9 cellular contexts compared by ENCODE assay signal in the genomic region with DNA sequence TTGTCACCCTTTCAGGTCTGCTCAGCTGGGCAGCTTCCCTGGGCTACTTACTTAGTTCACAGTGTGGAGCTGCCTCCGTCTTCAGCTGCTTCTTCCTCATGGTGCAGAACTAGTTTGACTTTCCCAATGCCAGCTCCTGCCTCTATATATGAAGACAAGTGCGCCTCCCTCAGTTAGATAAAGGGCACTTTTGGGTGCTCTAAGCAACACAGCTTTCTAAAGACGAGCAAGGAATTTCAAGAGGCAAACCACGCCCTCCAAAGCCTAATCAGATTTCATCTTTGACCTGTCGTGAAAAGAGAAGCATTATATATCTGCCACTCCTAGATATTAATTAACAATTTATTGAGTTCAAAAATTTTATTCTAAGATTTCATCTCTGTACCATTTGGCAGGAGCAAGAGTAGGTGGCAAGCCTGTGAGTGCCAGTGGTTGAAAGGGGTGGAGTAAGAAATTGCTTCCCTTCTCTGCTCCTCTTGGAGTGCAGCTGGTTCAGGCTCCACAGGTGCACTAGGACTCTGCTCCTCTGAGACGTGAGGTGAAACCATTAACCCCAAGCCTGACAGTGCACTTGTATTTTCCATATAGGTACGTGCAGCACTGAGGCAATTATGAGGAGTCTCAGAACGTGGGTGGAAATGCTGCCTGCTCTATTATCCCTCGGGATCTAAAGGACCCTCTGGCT. TPM values are rescaled to one million over a fixed set of nuclear protein-coding genes. Genes with fewer than 3 reads are reported as not detected.
DNase-seq lines count a peak whose midpoint lies in the region; ATAC-seq, FAIRE-seq and TF ChIP-seq lines count a peak whose summit lies in the region.
"Had no signal": no experiment of that assay in that cellular context is flagged by ENCODE, and none has a peak within 500 bp of the region (broad histone marks: within the 10 kb centered on the region; RNA-seq: fewer than 3 reads in every experiment).

No MANE protein-coding gene starts in this region.

- H3K27ac Mint-ChIP-seq in activated CD4-positive, alpha-beta T cell treated with anti-CD3 and anti-CD28 coated beads, Interleukin-2, amount 10 ng/mL, durations not matched to agents 7 days and 5 days, result no peak overlapping the region

- H3K4me3 ChIP-seq in AG09309 (ENCODE audit: control insufficient read depth, low read depth, low read length), result no peak overlapping the region
- H3K4me3 ChIP-seq: gastrocnemius medialis had no signal

- CTCF ChIA-PET in activated CD4-positive, alpha-beta T cell treated with anti-CD3 and anti-CD28 coated beads, Interleukin-2, amount 10 ng/mL, durations not matched to agents 7 days and 5 days (lab: Charles Lee), result interaction anchor here (0.5 to 3.2 kb wide), 10 partner anchors 9 to 524 kb away, joined by 3 to 16 read pairs (median 4); a partner anchor contains a TSS

- H3K27me3 Mint-ChIP-seq in activated CD4-positive, alpha-beta T cell treated with anti-CD3 and anti-CD28 coated beads, Interleukin-2, amount 10 ng/mL, durations not matched to agents 7 days and 5 days, result peaks cover 7% of the 10 kb centered on the region

- no peak for FAIRE-seq in GM12892 (lab: Jason Lieb, UNC)

- TF ChIP-seq CTCF in AG09309 (IDR thresholded peaks at IDR 0.05; ENCODE audit: control insufficient read depth, insufficient read depth, low read depth, low read length, missing control alignments) (peak; percentile 35), GM12872 (IDR thresholded peaks at IDR 0.05; ENCODE audit: insufficient read depth, low read depth, low read length) (peak; percentile 29; the same call in 1 of the 3 replicates)

- no peak overlapping the region for H3K4me3 Mint-ChIP-seq in activated CD4-positive, alpha-beta T cell treated with anti-CD3 and anti-CD28 coated beads, Interleukin-2, amount 10 ng/mL, durations not matched to agents 7 days and 5 days

- TF ChIP-seq POLR2A in GM12892 (IDR thresholded peaks at IDR 0.05; ENCODE audit: low read depth, low read length), result no peak

- DNase-seq in AG09309 (ENCODE audit: low read depth) (no peak), NCI-H446 (lab: John Stamatoyannopoulos, UW) (peak; percentile 26 to 66), iris pigment epithelial cell (ENCODE audit: low read depth) (peak; percentile 63), GM12892 (ENCODE audit: insufficient read length) (no peak)
- peak; percentile 31 for DNase-seq in activated CD4-positive, alpha-beta T cell treated with anti-CD3 and anti-CD28 coated beads, Interleukin-2, amount 10 ng/mL, durations not matched to agents 7 days and 5 days

- POLR2A ChIA-PET in activated CD4-positive, alpha-beta T cell treated with anti-CD3 and anti-CD28 coated beads, Interleukin-2, amount 10 ng/mL, durations not matched to agents 7 days and 5 days (lab: Charles Lee), result no interaction called here

- ATAC-seq in HG03135 (IDR thresholded peaks at IDR 0.05; ENCODE audit: unreplicated experiment) (no peak), HG03469 (IDR thresholded peaks at IDR 0.05; ENCODE audit: unreplicated experiment) (no peak)
- ATAC-seq: gastrocnemius medialis had no signal

- peaks cover 3% of the 10 kb centered on the region for H3K36me3 Mint-ChIP-seq in activated CD4-positive, alpha-beta T cell treated with anti-CD3 and anti-CD28 coated beads, Interleukin-2, amount 10 ng/mL, durations not matched to agents 7 days and 5 days (ENCODE audit: low read depth)

- no peaks in the 10 kb centered on the region for H3K9me3 Mint-ChIP-seq in activated CD4-positive, alpha-beta T cell treated with anti-CD3 and anti-CD28 coated beads, Interleukin-2, amount 10 ng/mL, durations not matched to agents 7 days and 5 days

- peaks cover 35% of the 10 kb centered on the region for H3K4me1 Mint-ChIP-seq in activated CD4-positive, alpha-beta T cell treated with anti-CD3 and anti-CD28 coated beads, Interleukin-2, amount 10 ng/mL, durations not matched to agents 7 days and 5 days

RNA-seq across cellular contexts. Expression of a gene that starts 2.1 kb away (rescaled TPM):
- 10 to 100 TPM; 36.0 to 37.4 TPM for total RNA-seq in activated CD4-positive, alpha-beta T cell treated with anti-CD3 and anti-CD28 coated beads, Interleukin-2, amount 10 ng/mL, durations not matched to agents 7 days and 5 days
- 13.7 TPM for polyA plus RNA-seq in GM12892 (2012; ENCODE audit: missing spikeins)

RNA-seq across cellular contexts. Expression of a gene that starts 19.9 kb away (rescaled TPM):
- total RNA-seq in activated CD4-positive, alpha-beta T cell treated with anti-CD3 and anti-CD28 coated beads, Interleukin-2, amount 10 ng/mL, durations not matched to agents 7 days and 5 days, result 10 to 100 TPM; 66.3 to 68.6 TPM
- polyA plus RNA-seq in GM12892 (2012; ENCODE audit: missing spikeins), result 76.5 TPM

RNA-seq across cellular contexts. Expression of a gene that starts 55.1 kb away (rescaled TPM):
- total RNA-seq in activated CD4-positive, alpha-beta T cell treated with anti-CD3 and anti-CD28 coated beads, Interleukin-2, amount 10 ng/mL, durations not matched to agents 7 days and 5 days, result 10 to 100 TPM; 13.6 to 17.0 TPM
- 8.4 TPM for polyA plus RNA-seq in GM12892 (2012; ENCODE audit: missing spikeins)

Comparison
In these comparisons a context has a peak if more than half of its experiments do, and no peak if none do; other contexts are left out.
1. DNase-seq: peak in NCI-H446 (2 of 2), activated CD4-positive, alpha-beta T cell treated with anti-CD3 and anti-CD28 coated beads, Interleukin-2, amount 10 ng/mL, durations not matched to agents 7 days and 5 days (single experiment) and iris pigment epithelial cell (single experiment); none in AG09309 (single experiment) and GM12892 (single experiment).